Comparison of ENCODE assay signal across 1 cellular context in genomic region chr3:197356741-197357140, GRCh38.
TF ChIP-seq lines count a peak whose summit lies in the region.

No MANE protein-coding gene starts in this region.

TF ChIP-seq in GM12878, 131 proteins besides CTCF, POLR2A, EP300 and RAD21:
- no peak for TF ChIP-seq CUX1 (IDR thresholded peaks at IDR 0.05; ENCODE audit: insufficient replicate concordance, low read depth, low read length)
- no peak for TF ChIP-seq SUZ12 (IDR thresholded peaks at IDR 0.05; ENCODE audit: unreplicated experiment)
- no peak for TF ChIP-seq SMARCA5 (IDR thresholded peaks at IDR 0.05)
- no peak for TF ChIP-seq SP1 (IDR thresholded peaks at IDR 0.05; ENCODE audit: low read depth, low read length)
- TF ChIP-seq HSF1 (IDR thresholded peaks at IDR 0.05; ENCODE audit: low read depth, low read length), result no peak
- TF ChIP-seq JUNB (IDR thresholded peaks at IDR 0.05), result no peak
- no peak for TF ChIP-seq TBL1XR1 (IDR thresholded peaks at IDR 0.05; ENCODE audit: low read depth, low read length)
- TF ChIP-seq YBX1 (IDR thresholded peaks at IDR 0.05), result no peak
- no peak for TF ChIP-seq CEBPB (IDR thresholded peaks at IDR 0.05; ENCODE audit: borderline replicate concordance in 1 of 2, low read depth in 2 of 2, low read length in 2 of 2)
- TF ChIP-seq SMAD5 (IDR thresholded peaks at IDR 0.05; ENCODE audit: low read depth), result no peak
- TF ChIP-seq EED (IDR thresholded peaks at IDR 0.05; ENCODE audit: low read depth), result no peak
- no peak for TF ChIP-seq ZZZ3 (IDR thresholded peaks at IDR 0.05; ENCODE audit: control insufficient read depth, insufficient read length, low read depth)
- TF ChIP-seq PAX5 (IDR thresholded peaks at IDR 0.05; ENCODE audit: borderline replicate concordance, low read depth, low read length), result no peak
- no peak for TF ChIP-seq MTA2 (IDR thresholded peaks at IDR 0.05; ENCODE audit: low read depth)
- no peak for TF ChIP-seq SUPT20H (IDR thresholded peaks at IDR 0.05; ENCODE audit: borderline replicate concordance, control insufficient read depth, low read depth, low read length)
